Comparison of ENCODE assay signal across 7 cellular contexts in the genomic region with DNA sequence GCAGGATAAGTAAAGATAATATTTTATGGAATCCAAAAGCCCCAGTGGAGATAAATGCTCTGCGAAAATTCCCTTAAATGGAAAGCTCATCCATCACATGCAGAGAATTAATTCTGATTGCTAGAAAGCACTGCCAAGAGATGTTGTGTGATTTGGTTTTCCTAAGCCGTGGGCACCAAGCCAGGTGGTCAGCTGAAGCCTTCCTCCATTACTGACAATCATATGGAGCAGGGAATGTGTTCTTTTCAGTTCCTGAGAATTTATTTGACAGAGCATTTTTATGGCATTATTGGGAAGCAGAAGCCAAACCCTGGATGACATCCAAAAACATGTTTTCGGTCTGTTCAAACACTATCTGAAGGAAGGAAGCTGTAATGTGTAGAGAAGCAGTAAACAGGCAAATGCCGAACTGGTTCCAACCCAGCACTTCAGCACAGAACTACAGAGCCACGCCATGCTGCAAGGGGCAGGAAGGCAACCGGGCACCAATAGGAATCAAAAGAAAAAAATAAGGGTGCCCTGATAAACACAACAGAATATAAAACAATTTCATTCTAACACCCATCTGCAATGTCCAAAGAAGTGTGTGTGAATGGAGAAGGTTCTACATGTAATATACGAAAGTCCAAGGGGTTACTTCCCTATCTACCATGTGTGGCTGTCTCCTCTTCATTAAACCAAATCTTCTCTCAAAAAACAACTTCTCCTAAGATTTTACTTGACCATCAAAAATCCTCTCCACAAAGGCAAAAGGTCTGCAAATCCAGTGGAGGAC. TPM values are rescaled to one million over a fixed set of nuclear protein-coding genes. Genes with fewer than 3 reads are reported as not detected.
A peak's percentile ranks its signal among the peaks of the same experiment; 100 is the strongest.
DNase-seq lines count a peak whose midpoint lies in the region; ATAC-seq and TF ChIP-seq lines count a peak whose summit lies in the region.

No MANE protein-coding gene starts in this region.

- TF ChIP-seq POLR2A in stomach (IDR thresholded peaks at IDR 0.05) = no peak

- no peak overlapping the region for H2AFZ ChIP-seq in hepatocyte

- TF ChIP-seq CTCF in astrocyte of the cerebellum (IDR thresholded peaks at IDR 0.05; ENCODE audit: low read depth, low read length, missing control alignments) (no peak), hepatocyte (IDR thresholded peaks at IDR 0.05; ENCODE audit: poor library complexity) (no peak), stomach (IDR thresholded peaks at IDR 0.05) (no peak)

- no peaks in the 10 kb centered on the region for H4K20me1 ChIP-seq in hepatocyte (ENCODE audit: insufficient read depth, poor library complexity, severe bottlenecking)

- ATAC-seq in HG02938 (IDR thresholded peaks at IDR 0.05; ENCODE audit: unreplicated experiment) = no peak

- WGBS in hepatocyte (ENCODE audit: low lambda C conversion rate, missing lambda C conversion rate) = 47% methylated on average over 7 of the region's 7 CpGs
- 28 to 36% (median 33%) methylated on average over 7 of the region's 7 CpGs for WGBS in stomach, 5 donors

- H3K9me2 ChIP-seq in hepatocyte (replicated peaks; ENCODE audit: insufficient read depth) = no peaks in the 10 kb centered on the region

- H3K4me3 ChIP-seq in astrocyte of the cerebellum (ENCODE audit: low read depth, low read length) (no peak overlapping the region), hepatocyte (no peak overlapping the region), stomach (peak overlapping the region in 1 of 4 donors; percentile 9)

- intact Hi-C loops in stomach (cut with DNase I; ENCODE audit: low total_unique reads) = no loop called here

- H3K36me3 ChIP-seq in hepatocyte (replicated peaks; ENCODE audit: insufficient read depth, low read depth) (no peaks in the 10 kb centered on the region), stomach (peaks cover 0 to 5% (median 2%) of the 10 kb centered on the region in 4 donors)

- DNase-seq in M059J (ENCODE audit: low read depth) = peak; percentile 19
- peak; percentile 45 for DNase-seq in astrocyte of the cerebellum (ENCODE audit: low read depth)
- peak; percentile 32 for DNase-seq in hepatocyte (ENCODE audit: low spot score)
- DNase-seq in stomach = peak; percentile 43
- no peak for DNase-seq in NAMALWA (ENCODE audit: low spot score)
- no peak for DNase-seq in germinal center (ENCODE audit: low spot score)

- no peaks in the 10 kb centered on the region for H3K9me3 ChIP-seq in hepatocyte (ENCODE audit: low read depth)
- H3K9me3 ChIP-seq in stomach = no peaks in the 10 kb centered on the region

- H3K27ac ChIP-seq in hepatocyte = no peak overlapping the region
- peak overlapping the region in 2 of 5 donors; percentile 34 to 47 for H3K27ac ChIP-seq in stomach

- TF ChIP-seq EP300 in stomach (IDR thresholded peaks at IDR 0.05) = no peak

- peak overlapping the region; percentile 60 for H3K4me2 ChIP-seq in hepatocyte

- H3K4me1 ChIP-seq in hepatocyte (ENCODE audit: insufficient read depth) (peaks cover 34% of the 10 kb centered on the region), stomach (peaks cover 6 to 37% (median 29%) of the 10 kb centered on the region in 4 donors)

- peaks cover 18% of the 10 kb centered on the region for H3K79me2 ChIP-seq in hepatocyte

- in situ Hi-C loops in astrocyte of the cerebellum (cut with HindIII; ENCODE audit: low sequenced_read_pairs) = no loop called here

- H3K27me3 ChIP-seq in hepatocyte = no peaks in the 10 kb centered on the region
- no peaks in the 10 kb centered on the region for H3K27me3 ChIP-seq in stomach

RNA-seq across cellular contexts. Expression of gene ARSB, which starts 12.3 kb away (rescaled TPM):
- total RNA-seq in M059J (2014; rRNA removed; shearing (Covaris generic)) = 15.2 and 19.4 TPM in 2 replicates
- 19.3 and 19.8 TPM in 2 replicates for total RNA-seq in hepatocyte
- 10.2 and 13.5 TPM in 2 replicates for polyA plus RNA-seq in hepatocyte
- 10 to 100 TPM in 4 of 5 donors, under 1 TPM in 1; 0.58 to 35.6 (median 15.2) TPM for total RNA-seq in stomach
- 1 to 10 TPM; 1.7 to 2.7 (median 1.8) TPM for polyA plus RNA-seq in stomach

Comparison
In these comparisons a context has a peak if more than half of its experiments do, and no peak if none do; other contexts are left out.
1. DNase-seq: peak in M059J (single experiment), astrocyte of the cerebellum (single experiment), hepatocyte (single experiment) and stomach (single experiment); none in NAMALWA (single experiment) and germinal center (single experiment).